16 cellular contexts compared by ENCODE assay signal in the genomic region with DNA sequence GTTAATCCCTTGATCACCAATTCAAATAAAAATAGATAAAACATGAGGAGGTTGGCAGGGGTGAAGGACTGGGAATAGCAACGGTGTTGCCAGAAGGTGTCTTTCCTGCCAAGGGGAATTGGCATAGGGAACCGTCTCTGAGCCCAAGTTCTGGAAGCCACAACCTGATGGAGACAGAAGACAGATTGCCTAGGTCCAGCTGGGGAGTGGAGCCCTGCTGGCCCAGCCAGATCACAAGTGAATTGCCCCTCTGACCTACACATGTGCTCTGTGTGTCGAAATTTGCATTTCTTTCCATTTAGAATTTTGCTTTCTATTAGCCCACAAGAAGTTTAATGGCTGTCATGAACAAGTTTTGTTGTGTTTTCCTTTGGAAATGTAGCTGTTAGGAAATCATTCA.
"Had no signal": no experiment of that assay in that cellular context is flagged by ENCODE, and none has a peak within 500 bp of the region (broad histone marks: within the 10 kb centered on the region; RNA-seq: fewer than 3 reads in every experiment).

No MANE protein-coding gene starts in this region.

- H3K27me3 ChIP-seq: gastroesophageal sphincter, left lung, tibial nerve, uterus had no signal

- DNase-seq: activated CD4-positive, CD25-positive, alpha-beta regulatory T cell treated with anti-CD3 and anti-CD28 coated beads, Interleukin-2, amount 50 U/mL, for 72 hours; activated naive CD8-positive, alpha-beta T cell treated with anti-CD3 and anti-CD28 coated beads for 36 hours; dermis blood vessel endothelial cell; effector memory CD8-positive, alpha-beta T cell; islet precursor cell; left lung; mesendoderm; nucleus accumbens; stimulated activated CD4-positive, alpha-beta T cell treated with anti-CD3 and anti-CD28 coated beads, Interleukin-4, amount 100 ng/mL, for 24 hours; stimulated activated naive CD4-positive, alpha-beta T cell treated with Interleukin-2 at 50 U/mL for 16 hours; T1000; uterus had no signal

- H3K4me1 ChIP-seq: left lung, tibial nerve had no signal

- H3K9me3 ChIP-seq: gastroesophageal sphincter, left lung, tibial nerve, uterus had no signal

- H3K27ac ChIP-seq: gastroesophageal sphincter, left lung, skin epidermis, tibial nerve, uterus had no signal

- H3K4me3 ChIP-seq: gastroesophageal sphincter, left lung, skin epidermis, tibial nerve, uterus had no signal

- ATAC-seq: effector memory CD8-positive, alpha-beta T cell; gastroesophageal sphincter; left lung; natural killer cell treated with Interleukin-12 subunit alpha and Interleukin-12 subunit beta and Interleukin-15 and Interleukin-18, amount 100 ng/mL, for 72 hours had no signal

- H3K36me3 ChIP-seq: gastroesophageal sphincter, left lung, tibial nerve, uterus had no signal
